10 cellular contexts compared by ENCODE assay signal in the genomic region with DNA sequence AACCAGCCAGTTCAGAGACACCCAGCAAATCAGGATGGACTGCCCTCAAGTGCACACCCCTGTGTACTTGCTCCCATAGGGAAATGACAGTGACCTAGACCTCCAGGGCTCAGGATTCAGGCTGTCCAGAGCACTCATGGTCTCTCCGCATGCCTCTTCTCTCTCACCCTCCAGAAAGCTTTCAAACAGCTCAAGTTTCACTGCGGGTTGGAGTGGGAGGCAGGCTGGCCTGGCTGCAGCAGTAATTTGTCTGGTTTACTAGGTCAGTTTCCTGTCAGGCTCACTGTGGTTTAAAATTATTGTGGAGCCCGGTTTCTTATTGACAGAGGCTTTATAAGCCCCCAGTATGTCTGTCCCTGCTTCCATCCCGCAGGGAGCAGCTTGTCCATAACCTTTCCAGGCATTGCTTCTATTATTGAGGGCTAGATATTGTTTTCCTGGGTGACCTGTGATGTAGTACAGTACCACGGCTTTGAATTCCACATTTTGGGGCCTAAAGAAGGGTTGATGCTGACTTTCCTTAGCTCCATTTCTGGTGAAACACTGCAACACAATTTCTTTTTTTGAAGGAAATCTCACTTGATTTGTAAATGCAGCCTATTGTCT.
DNase-seq lines count a peak whose midpoint lies in the region; ATAC-seq and TF ChIP-seq lines count a peak whose summit lies in the region.
"Had no signal": no experiment of that assay in that cellular context is flagged by ENCODE, and none has a peak within 500 bp of the region (broad histone marks: within the 10 kb centered on the region; RNA-seq: fewer than 3 reads in every experiment).

No MANE protein-coding gene starts in this region.

- no peak overlapping the region for H4K8ac ChIP-seq in mesenchymal stem cell (ENCODE audit: low read length)

- no peak overlapping the region for H2BK120ac ChIP-seq in mesenchymal stem cell (ENCODE audit: low read depth, low read length)

- no peaks in the 10 kb centered on the region for H3K4me1 ChIP-seq in mesenchymal stem cell (ENCODE audit: control insufficient read depth, insufficient read depth, low read depth, low read length)
- H3K4me1 ChIP-seq: right lobe of liver had no signal

- H2AK5ac ChIP-seq in mesenchymal stem cell (ENCODE audit: low read length, severe bottlenecking), result no peak overlapping the region

- no peak overlapping the region for H3K27ac ChIP-seq in mesenchymal stem cell (ENCODE audit: low read length, poor library complexity, severe bottlenecking)
- H3K27ac ChIP-seq: right lobe of liver had no signal

- CTCF ChIA-PET in BJ (lab: Yijun Ruan, JAX), result interaction anchor here (0.7 to 1.6 kb wide), 4 partner anchors 11 to 29 kb away, joined by 3 to 9 read pairs (median 4); no protein-coding TSS in a partner anchor

- H3K27me3 ChIP-seq in BJ (ENCODE audit: control insufficient read depth, insufficient read depth, low read length) (no peaks in the 10 kb centered on the region), mesenchymal stem cell (ENCODE audit: control insufficient read depth in 1 of 2, insufficient read depth in 1 of 2, low read length in 2 of 2) (no peaks in the 10 kb centered on the region)
- H3K27me3 ChIP-seq: right lobe of liver had no signal

- peak overlapping the region in 1 of 2 experiments; percentile 44 for H3K14ac ChIP-seq in mesenchymal stem cell (ENCODE audit: low read length in 2 of 2)

- no peak for TF ChIP-seq CTCF in BJ (IDR thresholded peaks at IDR 0.05; ENCODE audit: insufficient read depth, low read depth, low read length)

- no peak overlapping the region for H3K23ac ChIP-seq in mesenchymal stem cell (ENCODE audit: low read length in 2 of 2)

- ATAC-seq in GM21447 (IDR thresholded peaks at IDR 0.05; ENCODE audit: unreplicated experiment), result no peak
- ATAC-seq in GM19395 (IDR thresholded peaks at IDR 0.05; ENCODE audit: unreplicated experiment), result no peak
- ATAC-seq: left lobe of liver, right lobe of liver had no signal

- no peaks in the 10 kb centered on the region for H3K79me1 ChIP-seq in mesenchymal stem cell (replicated peaks; ENCODE audit: low read length, poor library complexity, severe bottlenecking)

- H3K4ac ChIP-seq in mesenchymal stem cell (ENCODE audit: low read depth in 1 of 2, low read length in 2 of 2), result no peak overlapping the region

- H3K4me3 ChIP-seq in BJ (ENCODE audit: low read depth, low read length) (no peak overlapping the region), mesenchymal stem cell (ENCODE audit: insufficient read depth in 1 of 2, low read depth in 1 of 2, low read length in 2 of 2) (no peak overlapping the region)
- H3K4me3 ChIP-seq: right lobe of liver had no signal

- H2AFZ ChIP-seq in mesenchymal stem cell (ENCODE audit: low read depth, low read length), result no peak overlapping the region

- H4K91ac ChIP-seq in mesenchymal stem cell (ENCODE audit: low read length), result no peak overlapping the region

- no peak overlapping the region for H2BK12ac ChIP-seq in mesenchymal stem cell (ENCODE audit: low read length in 2 of 2)

- no peak overlapping the region for H2BK5ac ChIP-seq in mesenchymal stem cell (ENCODE audit: low read depth, low read length, poor library complexity, severe bottlenecking)

- peak; percentile 33 for DNase-seq in BJ (ENCODE audit: low read depth)
- DNase-seq in HT1080 (ENCODE audit: low read depth), result peak; percentile 80
- DNase-seq in amniotic stem cell (lab: John Stamatoyannopoulos, UW), result peak; percentile 34
- DNase-seq in mesenchymal stem cell, result peak; percentile 37
- no peak for DNase-seq in UCSD-AML1 (lab: John Stamatoyannopoulos, UW; ENCODE audit: unreplicated experiment)
- no peak for DNase-seq in LoVo (ENCODE audit: low spot score)
- DNase-seq: right lobe of liver had no signal

- no peak overlapping the region for H3K9ac ChIP-seq in mesenchymal stem cell (ENCODE audit: low read length)

- no peak overlapping the region for H2BK15ac ChIP-seq in mesenchymal stem cell (ENCODE audit: low read depth, poor library complexity, severe bottlenecking)

- H3K36me3 ChIP-seq in BJ (ENCODE audit: control insufficient read depth, insufficient read depth, low read length) (no peaks in the 10 kb centered on the region), mesenchymal stem cell (ENCODE audit: control insufficient read depth in 1 of 2, insufficient read depth in 2 of 2, low read depth in 1 of 2, low read length in 2 of 2) (no peaks in the 10 kb centered on the region)
- H3K36me3 ChIP-seq: right lobe of liver had no signal

- no peak overlapping the region for H3K4me2 ChIP-seq in mesenchymal stem cell (ENCODE audit: low read length, poor library complexity, severe bottlenecking)

- POLR2A ChIA-PET in BJ (lab: Charles Lee), result interaction anchor here (0.7 kb wide), 1 partner anchor 9 kb away, joined by 3 read pairs; no protein-coding TSS in a partner anchor

- WGBS in mesenchymal stem cell, result 24% methylated on average over 3 of the region's 5 CpGs

- no peak overlapping the region for H3K18ac ChIP-seq in mesenchymal stem cell (ENCODE audit: low read depth in 1 of 2, low read length in 2 of 2)

- H3K9me3 ChIP-seq in mesenchymal stem cell (ENCODE audit: control insufficient read depth, low read length), result no peaks in the 10 kb centered on the region
- H3K9me3 ChIP-seq: right lobe of liver had no signal

Comparison
In these comparisons a context has a peak if more than half of its experiments do, and no peak if none do; other contexts are left out.
1. DNase-seq: peak in BJ (single experiment), HT1080 (single experiment), amniotic stem cell (single experiment) and mesenchymal stem cell (single experiment); none in UCSD-AML1 (single experiment) and LoVo (single experiment).